In the genomic region with DNA sequence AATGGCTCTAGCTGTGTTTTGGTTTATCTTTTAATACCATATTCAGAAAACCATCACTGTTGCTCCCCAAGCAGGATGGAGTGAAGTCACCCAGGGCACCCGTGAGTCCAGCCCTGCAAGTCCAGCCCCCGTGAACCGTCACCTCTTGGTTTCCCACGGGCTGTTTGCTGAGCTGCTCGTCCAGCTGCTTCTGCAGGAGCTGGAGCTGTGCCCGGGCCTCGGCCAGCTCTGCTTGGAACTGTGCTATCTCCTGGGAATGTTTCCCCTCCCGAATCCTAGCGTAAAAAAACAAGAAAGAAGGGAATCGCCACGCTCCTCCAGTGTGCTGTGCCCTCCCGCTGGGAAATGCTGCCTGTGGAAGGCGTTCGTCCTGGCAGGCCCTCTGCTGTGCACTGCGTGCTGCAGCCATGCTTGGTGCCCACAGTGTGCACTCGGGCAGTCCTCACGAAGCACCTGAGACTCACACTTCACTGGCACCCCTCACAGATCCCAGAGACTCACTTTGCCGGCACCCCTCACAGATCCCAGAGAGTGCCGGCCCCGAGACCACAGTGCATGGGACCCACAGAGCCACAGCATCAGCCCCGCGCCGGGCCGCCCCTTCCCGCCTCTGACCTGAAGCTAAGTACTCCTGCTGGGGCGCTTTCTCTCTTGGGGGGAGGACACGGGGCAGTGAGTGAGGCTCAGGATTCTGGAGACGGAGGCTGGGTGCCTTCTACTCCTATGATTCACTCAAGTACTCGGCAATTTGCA, we compare ENCODE assay signal across 18 cellular contexts.
A peak's percentile ranks its signal among the peaks of the same experiment; 100 is the strongest.
DNase-seq lines count a peak whose midpoint lies in the region; ATAC-seq and TF ChIP-seq lines count a peak whose summit lies in the region.
"Had no signal": no experiment of that assay in that cellular context is flagged by ENCODE, and none has a peak within 500 bp of the region (broad histone marks: within the 10 kb centered on the region; RNA-seq: fewer than 3 reads in every experiment).

No MANE protein-coding gene starts in this region.

- no peak for ATAC-seq in stimulated activated effector memory CD8-positive, alpha-beta T cell treated with anti-CD3 and anti-CD28 coated beads, Interleukin-12 subunit alpha, Interleukin-12 subunit beta, amount 100 ng/mL, for 72 hours
- no peak for ATAC-seq in SK-N-SH treated with all-trans-retinoic acid at 6 μM for 48 hours
- ATAC-seq in GM21528 (IDR thresholded peaks at IDR 0.05; ENCODE audit: low FRiP score, unreplicated experiment) = no peak

- peaks cover 97% of the 10 kb centered on the region for H3K36me3 Mint-ChIP-seq in stimulated activated effector memory CD8-positive, alpha-beta T cell treated with anti-CD3 and anti-CD28 coated beads, Interleukin-12 subunit alpha, Interleukin-12 subunit beta, amount 100 ng/mL, for 72 hours

- H3K27ac ChIP-seq in caudate nucleus (ENCODE audit: low read depth, low read length) = peak overlapping the region; percentile 7
- H3K27ac ChIP-seq: 22Rv1, spleen, thoracic aorta had no signal

- H3K4me3 Mint-ChIP-seq in stimulated activated effector memory CD8-positive, alpha-beta T cell treated with anti-CD3 and anti-CD28 coated beads, Interleukin-12 subunit alpha, Interleukin-12 subunit beta, amount 100 ng/mL, for 72 hours = no peak overlapping the region
- H3K4me3 Mint-ChIP-seq: activated naive CD8-positive, alpha-beta T cell treated with anti-CD3 and anti-CD28 coated beads, Interleukin-2, amount 10 ng/mL, durations not matched to agents 7 days and 5 days; CD8-positive, alpha-beta memory T cell; nephron had no signal

- no peaks in the 10 kb centered on the region for H3K9me3 Mint-ChIP-seq in stimulated activated effector memory CD8-positive, alpha-beta T cell treated with anti-CD3 and anti-CD28 coated beads, Interleukin-12 subunit alpha, Interleukin-12 subunit beta, amount 100 ng/mL, for 72 hours
- H3K9me3 Mint-ChIP-seq: activated naive CD8-positive, alpha-beta T cell treated with anti-CD3 and anti-CD28 coated beads, Interleukin-2, amount 10 ng/mL, durations not matched to agents 7 days and 5 days; CD8-positive, alpha-beta memory T cell; nephron had no signal

- H3K4me1 Mint-ChIP-seq in stimulated activated effector memory CD8-positive, alpha-beta T cell treated with anti-CD3 and anti-CD28 coated beads, Interleukin-12 subunit alpha, Interleukin-12 subunit beta, amount 100 ng/mL, for 72 hours = peaks cover 1% of the 10 kb centered on the region

- H3K27ac Mint-ChIP-seq in stimulated activated effector memory CD8-positive, alpha-beta T cell treated with anti-CD3 and anti-CD28 coated beads, Interleukin-12 subunit alpha, Interleukin-12 subunit beta, amount 100 ng/mL, for 72 hours = peak overlapping the region; percentile 58
- H3K27ac Mint-ChIP-seq: activated naive CD8-positive, alpha-beta T cell treated with anti-CD3 and anti-CD28 coated beads, Interleukin-2, amount 10 ng/mL, durations not matched to agents 7 days and 5 days had no signal

- DNase-seq in DMS 273 (lab: John Stamatoyannopoulos, UW; ENCODE audit: unreplicated experiment) (peak; percentile 56), DMS 273 treated with DMSO at 0.1 percent for 48 hours (lab: John Stamatoyannopoulos, UW) (no peak), caudate nucleus (lab: John Stamatoyannopoulos, UW) (peak in 10 of 61 donors; percentile 7 to 41 (median 22)), iris pigment epithelial cell (ENCODE audit: low read depth) (peak; percentile 28), HCEC 1CT (no peak)
- DNase-seq in stimulated activated effector memory CD8-positive, alpha-beta T cell treated with anti-CD3 and anti-CD28 coated beads, Interleukin-12 subunit alpha, Interleukin-12 subunit beta, amount 100 ng/mL, for 72 hours (ENCODE audit: low spot score in 2 of 2) = no peak
- DNase-seq: activated CD8-positive, alpha-beta memory T cell treated with anti-CD3 and anti-CD28 coated beads, Interleukin-2, amount 50 U/mL, for 4 hours; activated naive CD8-positive, alpha-beta T cell treated with anti-CD3 and anti-CD28 coated beads, Interleukin-2, amount 10 ng/mL, durations not matched to agents 7 days and 5 days; CD8-positive, alpha-beta memory T cell; effector CD4-positive, alpha-beta T cell; GF-D8; NCI-H446; spleen had no signal

TF ChIP-seq in SK-N-SH treated with all-trans-retinoic acid at 6 μM for 48 hours, 23 proteins besides CTCF, POLR2A, EP300 and RAD21 (continues in another document):
- TF ChIP-seq, protein P1, sequence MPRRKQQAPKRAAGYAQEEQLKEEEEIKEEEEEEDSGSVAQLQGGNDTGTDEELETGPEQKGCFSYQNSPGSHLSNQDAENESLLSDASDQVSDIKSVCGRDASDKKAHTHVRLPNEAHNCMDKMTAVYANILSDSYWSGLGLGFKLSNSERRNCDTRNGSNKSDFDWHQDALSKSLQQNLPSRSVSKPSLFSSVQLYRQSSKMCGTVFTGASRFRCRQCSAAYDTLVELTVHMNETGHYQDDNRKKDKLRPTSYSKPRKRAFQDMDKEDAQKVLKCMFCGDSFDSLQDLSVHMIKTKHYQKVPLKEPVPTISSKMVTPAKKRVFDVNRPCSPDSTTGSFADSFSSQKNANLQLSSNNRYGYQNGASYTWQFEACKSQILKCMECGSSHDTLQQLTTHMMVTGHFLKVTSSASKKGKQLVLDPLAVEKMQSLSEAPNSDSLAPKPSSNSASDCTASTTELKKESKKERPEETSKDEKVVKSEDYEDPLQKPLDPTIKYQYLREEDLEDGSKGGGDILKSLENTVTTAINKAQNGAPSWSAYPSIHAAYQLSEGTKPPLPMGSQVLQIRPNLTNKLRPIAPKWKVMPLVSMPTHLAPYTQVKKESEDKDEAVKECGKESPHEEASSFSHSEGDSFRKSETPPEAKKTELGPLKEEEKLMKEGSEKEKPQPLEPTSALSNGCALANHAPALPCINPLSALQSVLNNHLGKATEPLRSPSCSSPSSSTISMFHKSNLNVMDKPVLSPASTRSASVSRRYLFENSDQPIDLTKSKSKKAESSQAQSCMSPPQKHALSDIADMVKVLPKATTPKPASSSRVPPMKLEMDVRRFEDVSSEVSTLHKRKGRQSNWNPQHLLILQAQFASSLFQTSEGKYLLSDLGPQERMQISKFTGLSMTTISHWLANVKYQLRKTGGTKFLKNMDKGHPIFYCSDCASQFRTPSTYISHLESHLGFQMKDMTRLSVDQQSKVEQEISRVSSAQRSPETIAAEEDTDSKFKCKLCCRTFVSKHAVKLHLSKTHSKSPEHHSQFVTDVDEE (CRISPR knock-in tag; IDR thresholded peaks at IDR 0.05) = no peak
- TF ChIP-seq ESRRG (CRISPR knock-in tag; IDR thresholded peaks at IDR 0.05) = no peak
- no peak for TF ChIP-seq ZNF8 (CRISPR knock-in tag; IDR thresholded peaks at IDR 0.05)
- TF ChIP-seq ZNF565 (CRISPR knock-in tag; conservative IDR thresholded peaks at IDR 0.05; ENCODE audit: low read depth) = no peak
- TF ChIP-seq OSR1 (CRISPR knock-in tag; IDR thresholded peaks at IDR 0.05) = no peak
- no peak for TF ChIP-seq ZNF70 (CRISPR knock-in tag; IDR thresholded peaks at IDR 0.05)
- TF ChIP-seq, protein P2, sequence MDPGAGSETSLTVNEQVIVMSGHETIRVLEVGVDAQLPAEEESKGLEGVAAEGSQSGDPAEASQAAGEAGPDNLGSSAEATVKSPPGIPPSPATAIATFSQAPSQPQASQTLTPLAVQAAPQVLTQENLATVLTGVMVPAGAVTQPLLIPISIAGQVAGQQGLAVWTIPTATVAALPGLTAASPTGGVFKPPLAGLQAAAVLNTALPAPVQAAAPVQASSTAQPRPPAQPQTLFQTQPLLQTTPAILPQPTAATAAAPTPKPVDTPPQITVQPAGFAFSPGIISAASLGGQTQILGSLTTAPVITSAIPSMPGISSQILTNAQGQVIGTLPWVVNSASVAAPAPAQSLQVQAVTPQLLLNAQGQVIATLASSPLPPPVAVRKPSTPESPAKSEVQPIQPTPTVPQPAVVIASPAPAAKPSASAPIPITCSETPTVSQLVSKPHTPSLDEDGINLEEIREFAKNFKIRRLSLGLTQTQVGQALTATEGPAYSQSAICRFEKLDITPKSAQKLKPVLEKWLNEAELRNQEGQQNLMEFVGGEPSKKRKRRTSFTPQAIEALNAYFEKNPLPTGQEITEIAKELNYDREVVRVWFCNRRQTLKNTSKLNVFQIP (CRISPR knock-in tag; IDR thresholded peaks at IDR 0.05; ENCODE audit: borderline replicate concordance, low read depth) = no peak
- no peak for TF ChIP-seq ISL1 (CRISPR knock-in tag; IDR thresholded peaks at IDR 0.05)
- TF ChIP-seq, protein P3, sequence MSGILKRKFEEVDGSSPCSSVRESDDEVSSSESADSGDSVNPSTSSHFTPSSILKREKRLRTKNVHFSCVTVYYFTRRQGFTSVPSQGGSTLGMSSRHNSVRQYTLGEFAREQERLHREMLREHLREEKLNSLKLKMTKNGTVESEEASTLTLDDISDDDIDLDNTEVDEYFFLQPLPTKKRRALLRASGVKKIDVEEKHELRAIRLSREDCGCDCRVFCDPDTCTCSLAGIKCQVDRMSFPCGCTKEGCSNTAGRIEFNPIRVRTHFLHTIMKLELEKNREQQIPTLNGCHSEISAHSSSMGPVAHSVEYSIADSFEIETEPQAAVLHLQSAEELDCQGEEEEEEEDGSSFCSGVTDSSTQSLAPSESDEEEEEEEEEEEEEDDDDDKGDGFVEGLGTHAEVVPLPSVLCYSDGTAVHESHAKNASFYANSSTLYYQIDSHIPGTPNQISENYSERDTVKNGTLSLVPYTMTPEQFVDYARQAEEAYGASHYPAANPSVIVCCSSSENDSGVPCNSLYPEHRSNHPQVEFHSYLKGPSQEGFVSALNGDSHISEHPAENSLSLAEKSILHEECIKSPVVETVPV (CRISPR knock-in tag; IDR thresholded peaks at IDR 0.05) = no peak
- no peak for TF ChIP-seq CSDC2 (CRISPR knock-in tag; IDR thresholded peaks at IDR 0.05)
- TF ChIP-seq, protein P4, sequence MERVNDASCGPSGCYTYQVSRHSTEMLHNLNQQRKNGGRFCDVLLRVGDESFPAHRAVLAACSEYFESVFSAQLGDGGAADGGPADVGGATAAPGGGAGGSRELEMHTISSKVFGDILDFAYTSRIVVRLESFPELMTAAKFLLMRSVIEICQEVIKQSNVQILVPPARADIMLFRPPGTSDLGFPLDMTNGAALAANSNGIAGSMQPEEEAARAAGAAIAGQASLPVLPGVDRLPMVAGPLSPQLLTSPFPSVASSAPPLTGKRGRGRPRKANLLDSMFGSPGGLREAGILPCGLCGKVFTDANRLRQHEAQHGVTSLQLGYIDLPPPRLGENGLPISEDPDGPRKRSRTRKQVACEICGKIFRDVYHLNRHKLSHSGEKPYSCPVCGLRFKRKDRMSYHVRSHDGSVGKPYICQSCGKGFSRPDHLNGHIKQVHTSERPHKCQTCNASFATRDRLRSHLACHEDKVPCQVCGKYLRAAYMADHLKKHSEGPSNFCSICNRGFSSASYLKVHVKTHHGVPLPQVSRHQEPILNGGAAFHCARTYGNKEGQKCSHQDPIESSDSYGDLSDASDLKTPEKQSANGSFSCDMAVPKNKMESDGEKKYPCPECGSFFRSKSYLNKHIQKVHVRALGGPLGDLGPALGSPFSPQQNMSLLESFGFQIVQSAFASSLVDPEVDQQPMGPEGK (CRISPR knock-in tag; IDR thresholded peaks at IDR 0.05; ENCODE audit: borderline replicate concordance) = no peak

Comparison
In these comparisons a context has a peak if more than half of its experiments do, and no peak if none do; other contexts are left out.
1. DNase-seq: peak in DMS 273 (single experiment) and iris pigment epithelial cell (single experiment); none in DMS 273 treated with DMSO at 0.1 percent for 48 hours (single experiment), stimulated activated effector memory CD8-positive, alpha-beta T cell treated with anti-CD3 and anti-CD28 coated beads, Interleukin-12 subunit alpha, Interleukin-12 subunit beta, amount 100 ng/mL, for 72 hours (0 of 2) and HCEC 1CT (single experiment).